12 cellular contexts compared by ENCODE assay signal in genomic region chr4:37765741-37766140, GRCh38.
DNase-seq lines count a peak whose midpoint lies in the region; ATAC-seq and TF ChIP-seq lines count a peak whose summit lies in the region.
"Had no signal": no experiment of that assay in that cellular context is flagged by ENCODE, and none has a peak within 500 bp of the region (broad histone marks: within the 10 kb centered on the region; RNA-seq: fewer than 3 reads in every experiment).

No MANE protein-coding gene starts in this region.

- no peaks in the 10 kb centered on the region for H3F3A ChIP-seq in GM23248 (ENCODE audit: insufficient read depth)

- ATAC-seq in activated naive CD4-positive, alpha-beta T cell treated with anti-CD3 and anti-CD28 coated beads, Interleukin-2, amount 50 U/mL, for 72 hours, result peak; percentile 57 to 75
- ATAC-seq in HG02678 (IDR thresholded peaks at IDR 0.05; ENCODE audit: unreplicated experiment), result peak; percentile 44
- ATAC-seq: WTC11 had no signal

- TF ChIP-seq CTCF in NB4 (IDR thresholded peaks at IDR 0.05; ENCODE audit: low read depth, low read length), result no peak

- H3K4me1 ChIP-seq in GM23248 (ENCODE audit: insufficient read depth), result no peaks in the 10 kb centered on the region

- peaks cover 28% of the 10 kb centered on the region for H3K4me1 Mint-ChIP-seq in stimulated activated naive CD8-positive, alpha-beta T cell treated with anti-CD3 and anti-CD28 coated beads, Interleukin-15, Interleukin-2, amounts not matched to agents 100 ng/mL and 50 ng/mL, for 24 hours (ENCODE audit: low read depth)

- 38 to 61% methylated on average over 1 of the region's 1 CpG for WGBS in GM23248 (ENCODE audit: low coverage in 1 of 2, low lambda C conversion rate in 2 of 2, missing lambda C conversion rate in 2 of 2), 2 experiments

- no peaks in the 10 kb centered on the region for H3K36me3 ChIP-seq in GM23248 (ENCODE audit: low read depth)

- no peaks in the 10 kb centered on the region for H4K20me1 ChIP-seq in GM23248 (ENCODE audit: insufficient read depth)

- H3K27ac ChIP-seq in GM23248, result no peak overlapping the region

- DNase-seq in activated naive CD4-positive, alpha-beta T cell treated with anti-CD3 and anti-CD28 coated beads, Interleukin-2, amount 50 U/mL, for 72 hours (ENCODE audit: low spot score in 2 of 2), result no peak
- no peak for DNase-seq in activated naive CD4-positive, alpha-beta T cell (lab: John Stamatoyannopoulos, UW)
- DNase-seq in NB4 (ENCODE audit: low read depth), result peak; percentile 27
- no peak for DNase-seq in globus pallidus (ENCODE audit: low spot score)
- DNase-seq in SK-N-DZ (ENCODE audit: low spot score), result no peak
- DNase-seq in GM23248, result no peak
- DNase-seq: effector CD4-positive, alpha-beta T cell; glutamatergic neuron had no signal

- peaks cover 15% of the 10 kb centered on the region; the same call in 1 of the 2 replicates for H3K27me3 ChIP-seq in GM23248 (replicated peaks; ENCODE audit: insufficient read depth)

- no peaks in the 10 kb centered on the region for H3K79me2 ChIP-seq in GM23248 (ENCODE audit: insufficient read depth)

- no peaks in the 10 kb centered on the region for H3K27me3 Mint-ChIP-seq in stimulated activated naive CD8-positive, alpha-beta T cell treated with anti-CD3 and anti-CD28 coated beads, Interleukin-15, Interleukin-2, amounts not matched to agents 100 ng/mL and 50 ng/mL, for 24 hours

- no peak for TF ChIP-seq POLR2A in NB4 (IDR thresholded peaks at IDR 0.05; ENCODE audit: extremely low read depth, insufficient read length)

- no peaks in the 10 kb centered on the region for H3K9me2 ChIP-seq in GM23248 (ENCODE audit: insufficient read depth)

- H3K36me3 Mint-ChIP-seq in activated naive CD4-positive, alpha-beta T cell treated with anti-CD3 and anti-CD28 coated beads, Interleukin-2, amount 50 U/mL, for 72 hours, result no peaks in the 10 kb centered on the region
- H3K36me3 Mint-ChIP-seq in stimulated activated naive CD8-positive, alpha-beta T cell treated with anti-CD3 and anti-CD28 coated beads, Interleukin-15, Interleukin-2, amounts not matched to agents 100 ng/mL and 50 ng/mL, for 24 hours (ENCODE audit: low read depth), result no peaks in the 10 kb centered on the region
- H3K36me3 Mint-ChIP-seq: CD14-positive monocyte, WTC11 had no signal

- no peak overlapping the region for H3K4me2 ChIP-seq in GM23248 (ENCODE audit: unreplicated experiment)

- in situ Hi-C loops in GM23248 (cut with MboI), result no loop called here

- no peak overlapping the region for H3K4me3 ChIP-seq in NB4 (ENCODE audit: low read depth, low read length)
- H3K4me3 ChIP-seq in GM23248, result no peak overlapping the region

- H3K9me3 ChIP-seq in GM23248 (ENCODE audit: low read depth), result no peaks in the 10 kb centered on the region

- no peaks in the 10 kb centered on the region for H3K9me3 Mint-ChIP-seq in activated naive CD4-positive, alpha-beta T cell treated with anti-CD3 and anti-CD28 coated beads, Interleukin-2, amount 50 U/mL, for 72 hours
- no peaks in the 10 kb centered on the region for H3K9me3 Mint-ChIP-seq in stimulated activated naive CD8-positive, alpha-beta T cell treated with anti-CD3 and anti-CD28 coated beads, Interleukin-15, Interleukin-2, amounts not matched to agents 100 ng/mL and 50 ng/mL, for 24 hours
- H3K9me3 Mint-ChIP-seq: WTC11 had no signal

- H3K27ac Mint-ChIP-seq in activated naive CD4-positive, alpha-beta T cell treated with anti-CD3 and anti-CD28 coated beads, Interleukin-2, amount 50 U/mL, for 72 hours, result peak overlapping the region; percentile 2 to 81
- peak overlapping the region; percentile 75 for H3K27ac Mint-ChIP-seq in stimulated activated naive CD8-positive, alpha-beta T cell treated with anti-CD3 and anti-CD28 coated beads, Interleukin-15, Interleukin-2, amounts not matched to agents 100 ng/mL and 50 ng/mL, for 24 hours
- H3K27ac Mint-ChIP-seq: WTC11 had no signal

- H3K9ac ChIP-seq in GM23248, result no peak overlapping the region

- peak overlapping the region; percentile 30 for H3K4me3 Mint-ChIP-seq in stimulated activated naive CD8-positive, alpha-beta T cell treated with anti-CD3 and anti-CD28 coated beads, Interleukin-15, Interleukin-2, amounts not matched to agents 100 ng/mL and 50 ng/mL, for 24 hours
- H3K4me3 Mint-ChIP-seq: CD14-positive monocyte, WTC11 had no signal

- H2AFZ ChIP-seq in GM23248, result no peak overlapping the region
